3 cellular contexts compared by ENCODE assay signal in genomic region chr9:21848615-21849014, GRCh38.
"Had no signal": no experiment of that assay in that cellular context is flagged by ENCODE, and none has a peak within 500 bp of the region (broad histone marks: within the 10 kb centered on the region; RNA-seq: fewer than 3 reads in every experiment).

No MANE protein-coding gene starts in this region.

- ATAC-seq: GM12878 had no signal

- DNase-seq: GDM1, GF-D8 had no signal

- H3K4me3 ChIP-seq: GM12878 had no signal
